Comparison of ENCODE assay signal across 1 cellular context in the genomic region with DNA sequence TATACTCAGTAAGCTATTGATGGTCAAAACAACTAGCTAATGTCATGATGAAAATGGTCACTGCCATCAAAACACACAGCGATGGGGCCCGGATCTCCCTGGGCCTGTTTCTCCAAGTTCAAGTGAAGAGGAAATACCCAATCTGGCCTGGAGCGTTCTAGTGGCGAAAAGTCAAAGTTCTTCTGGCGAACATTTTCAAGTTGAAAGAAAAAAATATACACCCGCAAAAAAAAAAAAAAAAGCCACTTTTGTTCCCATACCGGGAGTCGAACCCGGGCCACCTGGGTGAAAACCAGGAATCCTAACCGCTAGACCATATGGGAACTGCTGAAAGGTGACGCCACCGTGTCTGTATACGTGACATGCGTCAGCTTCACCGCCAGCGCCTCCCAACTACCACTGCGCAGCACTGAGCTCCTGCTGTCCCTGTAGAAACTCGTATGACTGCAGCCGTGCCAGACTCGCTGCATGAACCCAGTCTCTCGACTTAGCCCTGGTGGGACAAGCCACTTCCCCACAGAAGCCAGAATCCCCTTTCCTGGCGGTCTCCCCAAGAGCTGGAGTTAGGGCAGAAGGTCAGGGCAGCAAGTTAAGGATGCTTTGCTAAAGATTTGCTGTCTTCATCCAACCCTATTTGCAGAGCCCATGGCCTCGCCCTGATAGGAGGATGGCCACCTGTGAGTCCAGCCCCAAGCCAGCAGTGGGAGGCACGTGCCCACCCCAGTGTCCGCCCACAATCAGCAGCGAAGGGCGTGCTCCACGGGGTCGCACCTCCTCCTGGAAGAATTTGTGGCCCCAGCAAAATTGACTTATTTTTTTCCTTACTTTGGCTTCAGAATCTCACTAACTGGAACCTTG.
A peak's percentile ranks its signal among the peaks of the same experiment; 100 is the strongest.
TF ChIP-seq lines count a peak whose summit lies in the region.

No MANE protein-coding gene starts in this region.

TF ChIP-seq in HEK293T, 16 proteins besides CTCF, POLR2A, EP300 and RAD21 (continued from another document):
- TF ChIP-seq, protein P1, sequence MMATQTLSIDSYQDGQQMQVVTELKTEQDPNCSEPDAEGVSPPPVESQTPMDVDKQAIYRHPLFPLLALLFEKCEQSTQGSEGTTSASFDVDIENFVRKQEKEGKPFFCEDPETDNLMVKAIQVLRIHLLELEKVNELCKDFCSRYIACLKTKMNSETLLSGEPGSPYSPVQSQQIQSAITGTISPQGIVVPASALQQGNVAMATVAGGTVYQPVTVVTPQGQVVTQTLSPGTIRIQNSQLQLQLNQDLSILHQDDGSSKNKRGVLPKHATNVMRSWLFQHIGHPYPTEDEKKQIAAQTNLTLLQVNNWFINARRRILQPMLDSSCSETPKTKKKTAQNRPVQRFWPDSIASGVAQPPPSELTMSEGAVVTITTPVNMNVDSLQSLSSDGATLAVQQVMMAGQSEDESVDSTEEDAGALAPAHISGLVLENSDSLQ (IDR thresholded peaks at IDR 0.05), result 0 out of 2 replicates have a peak, but pooled peaks have one; percentile 1
- no peak for TF ChIP-seq SP1 (IDR thresholded peaks at IDR 0.05)
- TF ChIP-seq FOXM1 (IDR thresholded peaks at IDR 0.05; ENCODE audit: borderline replicate concordance), result no peak
- TF ChIP-seq CTBP1 (IDR thresholded peaks at IDR 0.05; ENCODE audit: borderline replicate concordance), result no peak
- peak; percentile 92 for TF ChIP-seq ZNF384 (IDR thresholded peaks at IDR 0.05)
- TF ChIP-seq BHLHE40 (IDR thresholded peaks at IDR 0.05; ENCODE audit: borderline replicate concordance), result no peak
